2 cellular contexts compared by ENCODE assay signal in the genomic region with DNA sequence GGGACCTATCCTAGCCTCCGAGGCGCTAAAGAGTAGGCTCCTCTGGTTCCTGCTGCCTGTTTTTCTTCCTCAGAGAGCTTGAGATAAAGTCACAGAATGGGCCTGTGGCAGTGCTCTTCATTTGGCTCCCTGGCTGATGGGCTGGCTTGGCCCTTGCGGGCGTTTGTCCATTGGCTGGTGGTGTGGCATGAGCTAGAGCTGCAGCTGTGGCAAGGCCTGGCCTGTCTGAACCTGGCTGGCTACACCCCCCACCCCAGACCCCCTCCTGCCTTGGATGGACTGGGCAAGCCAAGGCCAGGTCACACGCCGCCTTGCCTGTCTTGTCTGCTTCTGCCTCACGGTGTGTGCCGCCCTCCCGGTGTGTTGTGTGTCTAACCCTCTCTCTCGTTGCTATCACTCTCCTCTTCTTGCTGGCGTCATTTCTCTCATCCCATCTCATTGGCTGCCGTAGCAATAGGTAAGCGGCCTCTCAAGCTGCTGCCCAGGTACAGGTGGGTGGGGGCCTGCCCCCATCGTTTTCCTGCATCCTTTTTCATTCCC.
TF ChIP-seq lines count a peak whose summit lies in the region.

No MANE protein-coding gene starts in this region.

TF ChIP-seq in GM23338, 12 proteins besides CTCF, POLR2A, EP300 and RAD21 (continued from another document and continues in another):
- no peak for TF ChIP-seq ZNF331 (CRISPR knock-in tag; IDR thresholded peaks at IDR 0.05; ENCODE audit: low read depth)
- no peak for TF ChIP-seq ZNF462 (CRISPR knock-in tag; IDR thresholded peaks at IDR 0.05)
- TF ChIP-seq NANOG (IDR thresholded peaks at IDR 0.05; ENCODE audit: borderline replicate concordance), result no peak
- TF ChIP-seq EZH2phosphoT487 (IDR thresholded peaks at IDR 0.05; ENCODE audit: unreplicated experiment), result no peak
- no peak for TF ChIP-seq ZNF114 (CRISPR knock-in tag; IDR thresholded peaks at IDR 0.05)
- TF ChIP-seq, protein P1, sequence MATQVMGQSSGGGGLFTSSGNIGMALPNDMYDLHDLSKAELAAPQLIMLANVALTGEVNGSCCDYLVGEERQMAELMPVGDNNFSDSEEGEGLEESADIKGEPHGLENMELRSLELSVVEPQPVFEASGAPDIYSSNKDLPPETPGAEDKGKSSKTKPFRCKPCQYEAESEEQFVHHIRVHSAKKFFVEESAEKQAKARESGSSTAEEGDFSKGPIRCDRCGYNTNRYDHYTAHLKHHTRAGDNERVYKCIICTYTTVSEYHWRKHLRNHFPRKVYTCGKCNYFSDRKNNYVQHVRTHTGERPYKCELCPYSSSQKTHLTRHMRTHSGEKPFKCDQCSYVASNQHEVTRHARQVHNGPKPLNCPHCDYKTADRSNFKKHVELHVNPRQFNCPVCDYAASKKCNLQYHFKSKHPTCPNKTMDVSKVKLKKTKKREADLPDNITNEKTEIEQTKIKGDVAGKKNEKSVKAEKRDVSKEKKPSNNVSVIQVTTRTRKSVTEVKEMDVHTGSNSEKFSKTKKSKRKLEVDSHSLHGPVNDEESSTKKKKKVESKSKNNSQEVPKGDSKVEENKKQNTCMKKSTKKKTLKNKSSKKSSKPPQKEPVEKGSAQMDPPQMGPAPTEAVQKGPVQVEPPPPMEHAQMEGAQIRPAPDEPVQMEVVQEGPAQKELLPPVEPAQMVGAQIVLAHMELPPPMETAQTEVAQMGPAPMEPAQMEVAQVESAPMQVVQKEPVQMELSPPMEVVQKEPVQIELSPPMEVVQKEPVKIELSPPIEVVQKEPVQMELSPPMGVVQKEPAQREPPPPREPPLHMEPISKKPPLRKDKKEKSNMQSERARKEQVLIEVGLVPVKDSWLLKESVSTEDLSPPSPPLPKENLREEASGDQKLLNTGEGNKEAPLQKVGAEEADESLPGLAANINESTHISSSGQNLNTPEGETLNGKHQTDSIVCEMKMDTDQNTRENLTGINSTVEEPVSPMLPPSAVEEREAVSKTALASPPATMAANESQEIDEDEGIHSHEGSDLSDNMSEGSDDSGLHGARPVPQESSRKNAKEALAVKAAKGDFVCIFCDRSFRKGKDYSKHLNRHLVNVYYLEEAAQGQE (IDR thresholded peaks at IDR 0.05; ENCODE audit: unreplicated experiment), result no peak
- no peak for TF ChIP-seq JUNB (IDR thresholded peaks at IDR 0.05; ENCODE audit: unreplicated experiment)
- TF ChIP-seq STAT1 (IDR thresholded peaks at IDR 0.05; ENCODE audit: unreplicated experiment), result no peak
- TF ChIP-seq POLR2AphosphoS5 (IDR thresholded peaks at IDR 0.05; ENCODE audit: low read depth), result no peak
- no peak for TF ChIP-seq CREB1 (CRISPR knock-in tag; IDR thresholded peaks at IDR 0.05; ENCODE audit: low read depth)

TF ChIP-seq in WTC11, 78 proteins besides CTCF, POLR2A, EP300 and RAD21:
- TF ChIP-seq AR (CRISPR knock-in tag; IDR thresholded peaks at IDR 0.05) (no peak), NR1H2 (CRISPR knock-in tag; IDR thresholded peaks at IDR 0.05) (no peak), MLX (CRISPR knock-in tag; IDR thresholded peaks at IDR 0.05) (no peak), IRF2 (CRISPR knock-in tag; IDR thresholded peaks at IDR 0.05; ENCODE audit: borderline replicate concordance, low read depth) (no peak), AFF4 (CRISPR knock-in tag; IDR thresholded peaks at IDR 0.05; ENCODE audit: borderline replicate concordance) (no peak), ZBTB21 (CRISPR knock-in tag; IDR thresholded peaks at IDR 0.05; ENCODE audit: borderline replicate concordance) (no peak), ZNF138 (CRISPR knock-in tag; conservative IDR thresholded peaks at IDR 0.05) (no peak), ATF2 (CRISPR knock-in tag; IDR thresholded peaks at IDR 0.05; ENCODE audit: borderline replicate concordance, low read depth) (no peak), ZNF121 (CRISPR knock-in tag; IDR thresholded peaks at IDR 0.05) (no peak), ZNF263 (CRISPR knock-in tag; IDR thresholded peaks at IDR 0.05; ENCODE audit: low read depth) (no peak), MXD4 (CRISPR knock-in tag; IDR thresholded peaks at IDR 0.05; ENCODE audit: borderline replicate concordance) (no peak), CDX4 (CRISPR knock-in tag; IDR thresholded peaks at IDR 0.05; ENCODE audit: borderline replicate concordance) (no peak), E2F1 (CRISPR knock-in tag; IDR thresholded peaks at IDR 0.05) (no peak)
